Comparison of ENCODE assay signal across 30 cellular contexts in genomic region chr10:123385508-123385907, GRCh38.
"Had no signal": no experiment of that assay in that cellular context is flagged by ENCODE, and none has a peak within 500 bp of the region (broad histone marks: within the 10 kb centered on the region; RNA-seq: fewer than 3 reads in every experiment).

No MANE protein-coding gene starts in this region.

- H3K4me3 ChIP-seq: ascending aorta, cardiac muscle cell, SJSA1 had no signal

- ATAC-seq: activated CD4-positive, alpha-beta T cell treated with anti-CD3 and anti-CD28 coated beads for 36 hours; activated CD4-positive, CD25-positive, alpha-beta regulatory T cell treated with anti-CD3 and anti-CD28 coated beads, Interleukin-2, amount 50 U/mL, for 24 hours; activated CD8-positive, alpha-beta T cell treated with anti-CD3 and anti-CD28 coated beads, Interleukin-2, amount 10 ng/mL, durations not matched to agents 7 days and 5 days; Panc1; WTC11 had no signal

- H3K27me3 ChIP-seq: ascending aorta, cardiac muscle cell, SJSA1 had no signal

- H3K9ac ChIP-seq: KMS-11, SK-N-SH had no signal

- H3K27ac ChIP-seq: ascending aorta, cardiac muscle cell, KMS-11, SJSA1 had no signal

- H3K9me3 ChIP-seq: SK-N-SH had no signal

- H3K4me2 ChIP-seq: KMS-11, SK-N-SH had no signal

- DNase-seq: activated CD4-positive, alpha-beta T cell treated with anti-CD3 and anti-CD28 coated beads for 36 hours; activated CD4-positive, alpha-beta T cell treated with anti-CD3 and anti-CD28 coated beads, Interleukin-2, amount 10 ng/mL, durations not matched to agents 7 days and 5 days; activated CD4-positive, alpha-beta T cell treated with anti-CD3 and anti-CD28 coated beads, Interleukin-2, amount 50 U/mL, for 48 hours; activated CD8-positive, alpha-beta T cell treated with anti-CD3 and anti-CD28 coated beads, Interleukin-2, amount 10 ng/mL, durations not matched to agents 7 days and 5 days; activated gamma-delta T cell; activated naive CD4-positive, alpha-beta T cell treated with Interleukin-2 at 50 U/mL for 16 hours; activated naive CD8-positive, alpha-beta T cell treated with anti-CD3 and anti-CD28 coated beads, Interleukin-2, amount 10 ng/mL, durations not matched to agents 7 days and 5 days; activated T-cell treated with anti-CD3 and anti-CD28 coated beads, Interleukin-2, amount 50 U/mL, for 24 hours; amygdala; MM.1S; NCI-H1092; NCI-H146; NCI-H187 treated with DMSO at 0.1 percent for 48 hours; NCI-H2081; NCI-H2171 treated with DMSO at 0.1 percent for 48 hours; NCI-H2227 treated with DMSO at 0.1 percent for 48 hours; NCI-H446 treated with DMSO at 0.1 percent for 48 hours; NCI-H524; NCI-H69; NCI-H82; NK-92 treated with Interleukin-12 subunit alpha and Interleukin-12 subunit beta, amount 100 ng/mL, for 24 hours; SHP77; SK-N-SH had no signal

- H3K4me1 ChIP-seq: ascending aorta, SJSA1 had no signal

- H3K36me3 ChIP-seq: ascending aorta, cardiac muscle cell, SJSA1 had no signal
